Comparison of ENCODE assay signal across 1 cellular context in the genomic region with DNA sequence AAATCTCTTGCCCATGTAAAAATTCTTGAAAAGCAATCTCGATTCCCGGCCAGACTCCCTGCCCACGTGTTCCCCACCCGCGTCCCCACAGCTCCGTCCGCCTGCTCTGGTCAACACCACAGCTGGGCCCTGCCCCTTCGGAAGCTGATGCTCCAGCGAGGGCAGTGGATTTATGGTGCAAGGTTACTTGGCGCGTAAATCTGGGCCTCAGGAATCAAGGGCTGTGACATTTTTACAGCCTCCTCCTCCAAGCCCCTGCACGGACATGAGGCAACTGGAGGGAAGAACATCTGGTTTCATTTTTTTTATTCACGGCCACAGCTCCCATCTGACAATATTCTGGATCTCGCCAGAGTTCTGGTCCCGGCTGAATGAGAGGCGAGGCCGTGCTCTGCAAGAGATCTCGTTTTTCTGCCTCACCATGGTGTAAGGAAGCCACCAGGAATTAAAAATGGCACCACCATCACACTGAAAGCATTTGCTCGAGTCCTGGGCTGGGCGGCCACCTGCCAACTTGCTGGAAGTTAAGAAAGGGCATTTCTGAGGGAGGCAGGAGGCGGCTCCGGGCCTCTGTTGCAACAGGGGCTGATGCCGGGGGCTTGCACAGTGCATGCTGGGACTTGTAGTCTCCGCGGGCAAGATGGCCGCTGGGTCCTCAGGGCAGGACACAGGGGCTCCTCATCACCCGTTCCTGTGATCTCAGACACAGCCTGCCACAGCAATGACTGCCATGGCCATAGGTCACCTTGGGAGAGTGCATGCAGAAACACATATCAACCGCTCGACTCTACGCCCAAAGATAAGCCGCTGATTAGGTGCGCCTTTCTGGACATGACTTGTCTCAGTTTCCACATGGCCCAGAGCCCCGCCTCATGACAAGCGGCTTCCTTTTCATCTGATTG.
A peak's percentile ranks its signal among the peaks of the same experiment; 100 is the strongest.
TF ChIP-seq lines count a peak whose summit lies in the region.

No MANE protein-coding gene starts in this region.

TF ChIP-seq in K562, 482 proteins besides CTCF, POLR2A, EP300 and RAD21 (continued from another document):
- TF ChIP-seq NFIX (CRISPR knock-in tag; IDR thresholded peaks at IDR 0.05; ENCODE audit: low read depth), result no peak
- TF ChIP-seq TSHZ1 (CRISPR knock-in tag; IDR thresholded peaks at IDR 0.05), result no peak
- peak; percentile 73 for TF ChIP-seq POLR2G (IDR thresholded peaks at IDR 0.05; ENCODE audit: low read depth, low read length)
- no peak for TF ChIP-seq TSC22D4 (tag; IDR thresholded peaks at IDR 0.05)
- TF ChIP-seq EWSR1 (IDR thresholded peaks at IDR 0.05; ENCODE audit: borderline replicate concordance, low read depth, partially characterized antibody), result no peak
- no peak for TF ChIP-seq ZKSCAN8 (CRISPR knock-in tag; IDR thresholded peaks at IDR 0.05)
- no peak for TF ChIP-seq ELK1 (CRISPR knock-in tag; IDR thresholded peaks at IDR 0.05)
- TF ChIP-seq, protein P1, sequence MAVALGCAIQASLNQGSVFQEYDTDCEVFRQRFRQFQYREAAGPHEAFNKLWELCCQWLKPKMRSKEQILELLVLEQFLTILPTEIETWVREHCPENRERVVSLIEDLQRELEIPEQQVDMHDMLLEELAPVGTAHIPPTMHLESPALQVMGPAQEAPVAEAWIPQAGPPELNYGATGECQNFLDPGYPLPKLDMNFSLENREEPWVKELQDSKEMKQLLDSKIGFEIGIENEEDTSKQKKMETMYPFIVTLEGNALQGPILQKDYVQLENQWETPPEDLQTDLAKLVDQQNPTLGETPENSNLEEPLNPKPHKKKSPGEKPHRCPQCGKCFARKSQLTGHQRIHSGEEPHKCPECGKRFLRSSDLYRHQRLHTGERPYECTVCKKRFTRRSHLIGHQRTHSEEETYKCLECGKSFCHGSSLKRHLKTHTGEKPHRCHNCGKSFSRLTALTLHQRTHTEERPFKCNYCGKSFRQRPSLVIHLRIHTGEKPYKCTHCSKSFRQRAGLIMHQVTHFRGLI (CRISPR knock-in tag; IDR thresholded peaks at IDR 0.05), result no peak
- 0 out of 2 replicates have a peak, but pooled peaks have one; percentile 29 for TF ChIP-seq SMC3 (conservative IDR thresholded peaks at IDR 0.05; ENCODE audit: insufficient read depth, low read depth, low read length)
- TF ChIP-seq ZNF785 (CRISPR knock-in tag; IDR thresholded peaks at IDR 0.05), result no peak
- no peak for TF ChIP-seq BRD9 (IDR thresholded peaks at IDR 0.05; ENCODE audit: low read depth, partially characterized antibody)
- TF ChIP-seq, protein P2, sequence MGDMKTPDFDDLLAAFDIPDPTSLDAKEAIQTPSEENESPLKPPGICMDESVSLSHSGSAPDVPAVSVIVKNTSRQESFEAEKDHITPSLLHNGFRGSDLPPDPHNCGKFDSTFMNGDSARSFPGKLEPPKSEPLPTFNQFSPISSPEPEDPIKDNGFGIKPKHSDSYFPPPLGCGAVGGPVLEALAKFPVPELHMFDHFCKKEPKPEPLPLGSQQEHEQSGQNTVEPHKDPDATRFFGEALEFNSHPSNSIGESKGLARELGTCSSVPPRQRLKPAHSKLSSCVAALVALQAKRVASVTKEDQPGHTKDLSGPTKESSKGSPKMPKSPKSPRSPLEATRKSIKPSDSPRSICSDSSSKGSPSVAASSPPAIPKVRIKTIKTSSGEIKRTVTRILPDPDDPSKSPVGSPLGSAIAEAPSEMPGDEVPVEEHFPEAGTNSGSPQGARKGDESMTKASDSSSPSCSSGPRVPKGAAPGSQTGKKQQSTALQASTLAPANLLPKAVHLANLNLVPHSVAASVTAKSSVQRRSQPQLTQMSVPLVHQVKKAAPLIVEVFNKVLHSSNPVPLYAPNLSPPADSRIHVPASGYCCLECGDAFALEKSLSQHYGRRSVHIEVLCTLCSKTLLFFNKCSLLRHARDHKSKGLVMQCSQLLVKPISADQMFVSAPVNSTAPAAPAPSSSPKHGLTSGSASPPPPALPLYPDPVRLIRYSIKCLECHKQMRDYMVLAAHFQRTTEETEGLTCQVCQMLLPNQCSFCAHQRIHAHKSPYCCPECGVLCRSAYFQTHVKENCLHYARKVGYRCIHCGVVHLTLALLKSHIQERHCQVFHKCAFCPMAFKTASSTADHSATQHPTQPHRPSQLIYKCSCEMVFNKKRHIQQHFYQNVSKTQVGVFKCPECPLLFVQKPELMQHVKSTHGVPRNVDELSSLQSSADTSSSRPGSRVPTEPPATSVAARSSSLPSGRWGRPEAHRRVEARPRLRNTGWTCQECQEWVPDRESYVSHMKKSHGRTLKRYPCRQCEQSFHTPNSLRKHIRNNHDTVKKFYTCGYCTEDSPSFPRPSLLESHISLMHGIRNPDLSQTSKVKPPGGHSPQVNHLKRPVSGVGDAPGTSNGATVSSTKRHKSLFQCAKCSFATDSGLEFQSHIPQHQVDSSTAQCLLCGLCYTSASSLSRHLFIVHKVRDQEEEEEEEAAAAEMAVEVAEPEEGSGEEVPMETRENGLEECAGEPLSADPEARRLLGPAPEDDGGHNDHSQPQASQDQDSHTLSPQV (IDR thresholded peaks at IDR 0.05), result peak; percentile 48; the same call in 1 of the 2 replicates
- peak; percentile 99 for TF ChIP-seq CEBPB (tag; IDR thresholded peaks at IDR 0.05)
- TF ChIP-seq ZBTB5 (IDR thresholded peaks at IDR 0.05), result no peak
- no peak for TF ChIP-seq ZNF41 (CRISPR knock-in tag; conservative IDR thresholded peaks at IDR 0.05)
- TF ChIP-seq, protein P3, sequence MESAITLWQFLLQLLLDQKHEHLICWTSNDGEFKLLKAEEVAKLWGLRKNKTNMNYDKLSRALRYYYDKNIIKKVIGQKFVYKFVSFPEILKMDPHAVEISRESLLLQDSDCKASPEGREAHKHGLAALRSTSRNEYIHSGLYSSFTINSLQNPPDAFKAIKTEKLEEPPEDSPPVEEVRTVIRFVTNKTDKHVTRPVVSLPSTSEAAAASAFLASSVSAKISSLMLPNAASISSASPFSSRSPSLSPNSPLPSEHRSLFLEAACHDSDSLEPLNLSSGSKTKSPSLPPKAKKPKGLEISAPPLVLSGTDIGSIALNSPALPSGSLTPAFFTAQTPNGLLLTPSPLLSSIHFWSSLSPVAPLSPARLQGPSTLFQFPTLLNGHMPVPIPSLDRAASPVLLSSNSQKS (CRISPR knock-in tag; IDR thresholded peaks at IDR 0.05), result no peak
- TF ChIP-seq, protein P4, sequence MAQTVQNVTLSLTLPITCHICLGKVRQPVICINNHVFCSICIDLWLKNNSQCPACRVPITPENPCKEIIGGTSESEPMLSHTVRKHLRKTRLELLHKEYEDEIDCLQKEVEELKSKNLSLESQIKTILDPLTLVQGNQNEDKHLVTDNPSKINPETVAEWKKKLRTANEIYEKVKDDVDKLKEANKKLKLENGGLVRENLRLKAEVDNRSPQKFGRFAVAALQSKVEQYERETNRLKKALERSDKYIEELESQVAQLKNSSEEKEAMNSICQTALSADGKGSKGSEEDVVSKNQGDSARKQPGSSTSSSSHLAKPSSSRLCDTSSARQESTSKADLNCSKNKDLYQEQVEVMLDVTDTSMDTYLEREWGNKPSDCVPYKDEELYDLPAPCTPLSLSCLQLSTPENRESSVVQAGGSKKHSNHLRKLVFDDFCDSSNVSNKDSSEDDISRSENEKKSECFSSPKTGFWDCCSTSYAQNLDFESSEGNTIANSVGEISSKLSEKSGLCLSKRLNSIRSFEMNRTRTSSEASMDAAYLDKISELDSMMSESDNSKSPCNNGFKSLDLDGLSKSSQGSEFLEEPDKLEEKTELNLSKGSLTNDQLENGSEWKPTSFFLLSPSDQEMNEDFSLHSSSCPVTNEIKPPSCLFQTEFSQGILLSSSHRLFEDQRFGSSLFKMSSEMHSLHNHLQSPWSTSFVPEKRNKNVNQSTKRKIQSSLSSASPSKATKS (CRISPR knock-in tag; IDR thresholded peaks at IDR 0.05), result no peak
- no peak for TF ChIP-seq RBM22 (IDR thresholded peaks at IDR 0.05; ENCODE audit: low read depth, low read length, poor library complexity, severe bottlenecking)
- TF ChIP-seq ZBTB8A (IDR thresholded peaks at IDR 0.05; ENCODE audit: partially characterized antibody), result no peak
- TF ChIP-seq ZBTB1 (CRISPR knock-in tag; IDR thresholded peaks at IDR 0.05; ENCODE audit: borderline replicate concordance, low read depth), result no peak; the same call in 1 of the 2 replicates
TF ChIP-seq in K562: peak in this region for 77.
